ENCODE assay signal across 1 cellular context in the genomic region with DNA sequence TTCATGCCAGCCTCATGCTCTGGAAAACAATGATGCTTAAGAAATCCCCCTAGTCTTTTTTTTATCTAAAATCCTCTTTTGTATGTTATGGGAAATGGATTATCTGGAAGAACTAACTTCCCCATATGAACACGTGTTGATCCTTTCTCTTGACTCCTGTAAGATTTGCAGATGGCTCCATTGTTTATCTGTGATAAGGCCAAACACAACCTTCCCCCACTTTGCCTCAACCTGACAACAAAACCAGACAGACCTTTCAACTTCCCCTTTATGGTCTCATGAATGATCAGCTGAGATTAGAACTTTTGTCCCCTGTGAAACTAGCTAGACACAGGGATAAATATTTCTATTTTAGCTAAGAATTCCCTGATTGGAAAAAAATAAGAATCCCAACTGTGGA.
TF ChIP-seq lines count a peak whose summit lies in the region.

No MANE protein-coding gene starts in this region.

TF ChIP-seq in H1, 55 proteins besides CTCF, POLR2A, EP300 and RAD21:
- TF ChIP-seq ATF2 (IDR thresholded peaks at IDR 0.05; ENCODE audit: low read length) (no peak), CHD2 (IDR thresholded peaks at IDR 0.05; ENCODE audit: low read length) (no peak), SRF (IDR thresholded peaks at IDR 0.05; ENCODE audit: low read depth, low read length) (no peak), SIX5 (IDR thresholded peaks at IDR 0.05; ENCODE audit: low read depth, low read length) (no peak), GABPA (IDR thresholded peaks at IDR 0.05; ENCODE audit: borderline replicate concordance, insufficient read depth, low read length) (no peak), CHD7 (IDR thresholded peaks at IDR 0.05; ENCODE audit: insufficient replicate concordance, low read length) (no peak), SP1 (IDR thresholded peaks at IDR 0.05; ENCODE audit: low read depth, low read length) (no peak), NRF1 (IDR thresholded peaks at IDR 0.05; ENCODE audit: low read depth, low read length) (no peak), CBX8 (IDR thresholded peaks at IDR 0.05; ENCODE audit: borderline replicate concordance, low read depth, low read length) (no peak), RNF2 (IDR thresholded peaks at IDR 0.05; ENCODE audit: borderline replicate concordance, low read depth, low read length, missing control alignments, poor library complexity, severe bottlenecking) (no peak), POLR2AphosphoS5 (IDR thresholded peaks at IDR 0.05; ENCODE audit: low read depth, low read length) (no peak), EGR1 (IDR thresholded peaks at IDR 0.05; ENCODE audit: borderline replicate concordance, low read depth, low read length) (no peak), SUZ12 (IDR thresholded peaks at IDR 0.05; ENCODE audit: low read length) (no peak), TAF7 (optimal IDR thresholded peaks at IDR 0.05; ENCODE audit: borderline replicate concordance, low read depth, low read length) (no peak), CBX5 (IDR thresholded peaks at IDR 0.05; ENCODE audit: low read depth, low read length) (no peak), TEAD4 (IDR thresholded peaks at IDR 0.05; ENCODE audit: low read depth, low read length) (no peak), EZH2 (IDR thresholded peaks at IDR 0.05; ENCODE audit: low read depth, low read length, severe bottlenecking) (no peak), CHD1 (IDR thresholded peaks at IDR 0.05; ENCODE audit: low read depth, low read length) (no peak), HDAC6 (IDR thresholded peaks at IDR 0.05; ENCODE audit: low read depth, low read length) (no peak)
